In the genomic region with DNA sequence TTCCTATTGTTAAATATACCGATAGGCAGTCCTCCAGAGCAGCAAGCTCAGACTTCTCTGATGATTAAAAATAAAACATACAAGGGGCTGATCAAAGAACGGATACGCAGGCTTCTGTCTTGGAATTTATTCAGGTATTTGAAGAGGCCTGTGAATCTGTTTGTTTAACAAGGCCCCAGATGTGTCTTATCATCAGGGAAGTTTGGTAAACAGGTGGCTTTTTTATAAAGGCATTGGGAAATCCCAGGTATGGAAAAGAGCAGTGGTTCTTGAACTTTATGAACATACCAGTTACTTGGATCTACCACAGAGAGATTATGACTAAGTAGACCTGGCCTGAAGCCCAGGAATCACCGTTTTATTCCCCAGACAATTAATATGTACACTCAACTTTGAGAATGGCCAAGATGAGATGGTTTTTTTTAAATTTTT, we compare ENCODE assay signal across 13 cellular contexts. TPM values are rescaled to one million over a fixed set of nuclear protein-coding genes. Genes with fewer than 3 reads are reported as not detected.
DNase-seq lines count a peak whose midpoint lies in the region.
"Had no signal": no experiment of that assay in that cellular context is flagged by ENCODE, and none has a peak within 500 bp of the region (broad histone marks: within the 10 kb centered on the region; RNA-seq: fewer than 3 reads in every experiment).

No MANE protein-coding gene starts in this region.

- H3K27me3 ChIP-seq in MG63: no peaks in the 10 kb centered on the region

- H3K4me3 ChIP-seq in MG63: no peak overlapping the region

- H3K36me3 ChIP-seq in MG63: no peaks in the 10 kb centered on the region

- DNase-seq in DMS53 (lab: John Stamatoyannopoulos, UW): peak; percentile 47
- peak; percentile 59 for DNase-seq in MG63
- peak; percentile 16 for DNase-seq in dedifferentiated amniotic fluid mesenchymal stem cell (ENCODE audit: extremely low spot score)
- peak; percentile 70 for DNase-seq in mucosa of gallbladder (ENCODE audit: low spot score)
- DNase-seq in NCI-H2107 (lab: John Stamatoyannopoulos, UW): no peak
- no peak for DNase-seq in NCI-H1417 treated with DMSO at 0.1 percent for 48 hours (lab: John Stamatoyannopoulos, UW)
- DNase-seq in activated CD4-positive, alpha-beta T cell treated with anti-CD3 and anti-CD28 coated beads for 1 hour: no peak
- DNase-seq in COLO829 (ENCODE audit: low spot score): no peak
- DNase-seq: activated CD4-positive, alpha-beta T cell treated with anti-CD3 and anti-CD28 coated beads for 36 hours; DMS153; left colon; NCI-H187 treated with DMSO at 0.1 percent for 48 hours had no signal

- H3K9me3 ChIP-seq in MG63: no peaks in the 10 kb centered on the region

RNA-seq across cellular contexts. Expression of gene SOWAHB, which starts 47.9 kb away (rescaled TPM):
- total RNA-seq in MG63 (2014; rRNA removed; shearing (Covaris generic); ENCODE audit: low replicate concordance): not detected in 2 replicates
- total RNA-seq in mucosa of gallbladder: 11.7 TPM
- total RNA-seq: activated CD4-positive, alpha-beta T cell treated with anti-CD3 and anti-CD28 coated beads for 36 hours; activated naive CD4-positive, alpha-beta T cell treated with anti-CD3 and anti-CD28 coated beads, Interleukin-2, amount 50 U/mL, for 72 hours had no signal

Comparison
In these comparisons a context has a peak if more than half of its experiments do, and no peak if none do; other contexts are left out.
1. DNase-seq: peak in DMS53 (single experiment), MG63 (single experiment), dedifferentiated amniotic fluid mesenchymal stem cell (single experiment) and mucosa of gallbladder (single experiment); none in NCI-H2107 (single experiment), NCI-H1417 treated with DMSO at 0.1 percent for 48 hours (single experiment), activated CD4-positive, alpha-beta T cell treated with anti-CD3 and anti-CD28 coated beads for 1 hour (single experiment) and COLO829 (single experiment).
2. RNA of gene SOWAHB, which starts 47.9 kb away (total RNA-seq): 11.7 TPM in mucosa of gallbladder (single experiment); not detected in MG63; every median in the first group is over 10 times any median in the second.